8 cellular contexts compared by ENCODE assay signal in the genomic region with DNA sequence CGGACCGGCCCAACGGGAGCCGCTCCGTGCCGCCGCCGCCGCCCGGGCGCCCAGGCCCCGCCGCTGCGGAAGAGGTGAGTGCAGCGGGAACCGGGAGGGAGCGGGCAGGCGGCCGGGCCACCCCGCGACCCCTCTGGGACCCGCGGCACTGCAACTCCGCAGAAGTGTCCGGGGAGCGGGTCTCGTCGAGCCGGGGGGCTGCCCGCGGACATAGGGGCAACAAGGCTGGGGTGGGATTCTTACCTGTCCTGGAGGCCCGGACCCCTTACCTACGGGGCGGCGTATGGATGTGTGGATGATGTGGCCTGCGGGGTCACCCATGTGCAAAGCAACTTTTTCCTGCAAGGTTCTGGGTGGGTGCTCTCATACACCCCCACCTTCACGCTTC. TPM values are rescaled to one million over a fixed set of nuclear protein-coding genes. Genes with fewer than 3 reads are reported as not detected.
DNase-seq lines count a peak whose midpoint lies in the region; ATAC-seq and TF ChIP-seq lines count a peak whose summit lies in the region.

No MANE protein-coding gene starts in this region.

- H3K79me1 ChIP-seq in mesenchymal stem cell (replicated peaks; ENCODE audit: low read length, poor library complexity, severe bottlenecking): peaks cover 3% of the 10 kb centered on the region

- H2BK15ac ChIP-seq in mesenchymal stem cell (ENCODE audit: low read depth, poor library complexity, severe bottlenecking): no peak overlapping the region

- peak overlapping the region in 1 of 2 experiments; percentile 57 for H3K4ac ChIP-seq in mesenchymal stem cell (ENCODE audit: low read depth in 1 of 2, low read length in 2 of 2)

- in situ Hi-C loops in brain microvascular endothelial cell (cut with HindIII; ENCODE audit: low pct_ligation_motif_present, low sequenced_read_pairs): no loop called here

- no peak overlapping the region for H3K9ac ChIP-seq in mesenchymal stem cell (ENCODE audit: low read length)

- H4K91ac ChIP-seq in mesenchymal stem cell (ENCODE audit: low read length): peak overlapping the region; percentile 39

- ATAC-seq in HG02678 (IDR thresholded peaks at IDR 0.05; ENCODE audit: unreplicated experiment) (no peak), HG03139 (IDR thresholded peaks at IDR 0.05; ENCODE audit: unreplicated experiment) (no peak)

- no peak overlapping the region for H2BK5ac ChIP-seq in mesenchymal stem cell (ENCODE audit: low read depth, low read length, poor library complexity, severe bottlenecking)

- H4K8ac ChIP-seq in mesenchymal stem cell (ENCODE audit: low read length): no peak overlapping the region

- H3K9me3 ChIP-seq in mesenchymal stem cell (ENCODE audit: control insufficient read depth, low read length): no peaks in the 10 kb centered on the region

- peak overlapping the region; percentile 12 to 50 for H3K18ac ChIP-seq in mesenchymal stem cell (ENCODE audit: low read depth in 1 of 2, low read length in 2 of 2)

- no peak overlapping the region for H2AK5ac ChIP-seq in mesenchymal stem cell (ENCODE audit: low read length, severe bottlenecking)

- peak overlapping the region; percentile 54 for H3K4me3 Mint-ChIP-seq in activated naive CD4-positive, alpha-beta T cell treated with anti-CD3 and anti-CD28 coated beads for 36 hours
- peak overlapping the region; percentile 96 for H3K4me3 Mint-ChIP-seq in type B pancreatic cell

- no peak for DNase-seq in activated naive CD4-positive, alpha-beta T cell treated with anti-CD3 and anti-CD28 coated beads for 36 hours
- DNase-seq in activated naive CD4-positive, alpha-beta T cell (lab: John Stamatoyannopoulos, UW): no peak
- no peak for DNase-seq in brain microvascular endothelial cell
- no peak for DNase-seq in mesenchymal stem cell
- no peak for DNase-seq in type B pancreatic cell (ENCODE audit: extremely low spot score, unreplicated experiment)
- no peak for DNase-seq in SKM-1 treated with dmso at 0.1 percent for 144 hours (lab: John Stamatoyannopoulos, UW; ENCODE audit: unreplicated experiment)

- H3K27ac ChIP-seq in brain microvascular endothelial cell (no peak overlapping the region), mesenchymal stem cell (ENCODE audit: low read length, poor library complexity, severe bottlenecking) (no peak overlapping the region)

- CTCF ChIA-PET in activated naive CD4-positive, alpha-beta T cell treated with anti-CD3 and anti-CD28 coated beads for 36 hours (lab: Charles Lee): no interaction called here

- no peak overlapping the region for H2BK120ac ChIP-seq in mesenchymal stem cell (ENCODE audit: low read depth, low read length)

- under 1% methylated on average over 35 of the region's 37 CpGs for WGBS in mesenchymal stem cell

- H3K4me2 ChIP-seq in mesenchymal stem cell (ENCODE audit: low read length, poor library complexity, severe bottlenecking): peak overlapping the region; percentile 64

- H3K4me3 ChIP-seq in brain microvascular endothelial cell (ENCODE audit: low read depth, low read length): peak overlapping the region; percentile 39
- H3K4me3 ChIP-seq in mesenchymal stem cell (ENCODE audit: insufficient read depth in 1 of 2, low read depth in 1 of 2, low read length in 2 of 2): peak overlapping the region; percentile 46 to 64

- TF ChIP-seq CTCF in brain microvascular endothelial cell (IDR thresholded peaks at IDR 0.05; ENCODE audit: low read depth, low read length, missing control alignments) (no peak), type B pancreatic cell (conservative IDR thresholded peaks at IDR 0.05) (no peak)

- no peak overlapping the region for H3K27ac Mint-ChIP-seq in activated naive CD4-positive, alpha-beta T cell treated with anti-CD3 and anti-CD28 coated beads for 36 hours
- peak overlapping the region; percentile 94 for H3K27ac Mint-ChIP-seq in type B pancreatic cell

- H3K36me3 ChIP-seq in brain microvascular endothelial cell (replicated peaks) (no peaks in the 10 kb centered on the region), mesenchymal stem cell (ENCODE audit: control insufficient read depth in 1 of 2, insufficient read depth in 2 of 2, low read depth in 1 of 2, low read length in 2 of 2) (peaks cover 0 to 11% of the 10 kb centered on the region in 2 experiments)

- peaks cover 8% of the 10 kb centered on the region for H3K27me3 ChIP-seq in brain microvascular endothelial cell (replicated peaks)
- H3K27me3 ChIP-seq in mesenchymal stem cell (ENCODE audit: control insufficient read depth in 1 of 2, insufficient read depth in 1 of 2, low read length in 2 of 2): peaks cover 42 to 60% of the 10 kb centered on the region in 2 experiments

- intact Hi-C loops in activated naive CD4-positive, alpha-beta T cell treated with anti-CD3 and anti-CD28 coated beads for 36 hours (cut with micrococcal nuclease): loop anchor here (1.0 to 2.0 kb wide), 2 partner anchors 34 to 37 kb away; no protein-coding TSS in a partner anchor

- peaks cover 6% of the 10 kb centered on the region for H3K4me1 Mint-ChIP-seq in activated naive CD4-positive, alpha-beta T cell treated with anti-CD3 and anti-CD28 coated beads for 36 hours (ENCODE audit: low read depth)
- peaks cover 57% of the 10 kb centered on the region for H3K4me1 Mint-ChIP-seq in type B pancreatic cell (ENCODE audit: unreplicated experiment)

- H3K27me3 Mint-ChIP-seq in activated naive CD4-positive, alpha-beta T cell treated with anti-CD3 and anti-CD28 coated beads for 36 hours (ENCODE audit: low read depth): peaks cover 26% of the 10 kb centered on the region
- H3K27me3 Mint-ChIP-seq in type B pancreatic cell: peaks cover 10% of the 10 kb centered on the region

- H3K9me3 Mint-ChIP-seq in activated naive CD4-positive, alpha-beta T cell treated with anti-CD3 and anti-CD28 coated beads for 36 hours: no peaks in the 10 kb centered on the region
- no peaks in the 10 kb centered on the region for H3K9me3 Mint-ChIP-seq in type B pancreatic cell

- peak overlapping the region in 1 of 2 experiments; percentile 21 for H2BK12ac ChIP-seq in mesenchymal stem cell (ENCODE audit: low read length in 2 of 2)

- H2AFZ ChIP-seq in mesenchymal stem cell (ENCODE audit: low read depth, low read length): no peak overlapping the region

- peaks cover 41% of the 10 kb centered on the region for H3K4me1 ChIP-seq in mesenchymal stem cell (ENCODE audit: control insufficient read depth, insufficient read depth, low read depth, low read length)

- H3K14ac ChIP-seq in mesenchymal stem cell (ENCODE audit: low read length in 2 of 2): no peak overlapping the region

- H3K36me3 Mint-ChIP-seq in activated naive CD4-positive, alpha-beta T cell treated with anti-CD3 and anti-CD28 coated beads for 36 hours (ENCODE audit: low read depth): no peaks in the 10 kb centered on the region
- H3K36me3 Mint-ChIP-seq in type B pancreatic cell: peaks cover 7% of the 10 kb centered on the region

- H3K23ac ChIP-seq in mesenchymal stem cell (ENCODE audit: low read length in 2 of 2): peak overlapping the region in 1 of 2 experiments; percentile 36

RNA-seq across cellular contexts. Expression of gene SEMA3F, which starts 0.4 kb away (rescaled TPM):
- not detected for total RNA-seq in activated naive CD4-positive, alpha-beta T cell treated with anti-CD3 and anti-CD28 coated beads for 36 hours
- polyA plus RNA-seq in mesenchymal stem cell (2013, experiment 1 of 2): 23.6 TPM
- polyA plus RNA-seq in mesenchymal stem cell (2013, experiment 2 of 2): 23.0 TPM
- total RNA-seq in type B pancreatic cell (ENCODE audit: low replicate concordance): 41.9 and 48.0 TPM in 2 replicates

RNA-seq across cellular contexts. Expression of gene GNAT1, which starts 35.9 kb away (rescaled TPM):
- total RNA-seq in activated naive CD4-positive, alpha-beta T cell treated with anti-CD3 and anti-CD28 coated beads for 36 hours: not detected
- not detected for polyA plus RNA-seq in mesenchymal stem cell (2013, experiment 1 of 2)
- polyA plus RNA-seq in mesenchymal stem cell (2013, experiment 2 of 2): not detected
- total RNA-seq in type B pancreatic cell (ENCODE audit: low replicate concordance): 0.71 TPM in 1 of 2 replicates, not detected in the other

RNA-seq across cellular contexts. Expression of gene SLC38A3, which starts 49.6 kb away (rescaled TPM):
- total RNA-seq in activated naive CD4-positive, alpha-beta T cell treated with anti-CD3 and anti-CD28 coated beads for 36 hours: not detected
- 0.01 TPM for polyA plus RNA-seq in mesenchymal stem cell (2013, experiment 1 of 2)
- 0.03 TPM for polyA plus RNA-seq in mesenchymal stem cell (2013, experiment 2 of 2)
- total RNA-seq in type B pancreatic cell (ENCODE audit: low replicate concordance): 6.0 and 11.0 TPM in 2 replicates

Comparison
In these comparisons a context has a peak if more than half of its experiments do, and no peak if none do; other contexts are left out.
1. RNA of gene SEMA3F, which starts 0.4 kb away (total RNA-seq): 41.9 to 48.0 TPM in type B pancreatic cell; not detected in activated naive CD4-positive, alpha-beta T cell treated with anti-CD3 and anti-CD28 coated beads for 36 hours; every median in the first group is over 10 times any median in the second.